8 cellular contexts compared by ENCODE assay signal in genomic region chr22:41285820-41286638, GRCh38. TPM values are rescaled to one million over a fixed set of nuclear protein-coding genes. Genes with fewer than 3 reads are reported as not detected.
DNase-seq lines count a peak whose midpoint lies in the region; ATAC-seq and TF ChIP-seq lines count a peak whose summit lies in the region.

Gene RANGAP1 (minus strand): TSS chr22:41286187. CDS start chr22:41281044, 5,143 bp downstream.

- no peaks in the 10 kb centered on the region for H3K27me3 Mint-ChIP-seq in activated T-helper 17 cell treated with anti-CD3 and anti-CD28 coated beads, Interleukin-2, amount 50 U/mL, for 72 hours
- no peaks in the 10 kb centered on the region for H3K27me3 Mint-ChIP-seq in naive B cell
- no peaks in the 10 kb centered on the region for H3K27me3 Mint-ChIP-seq in stimulated activated memory B cell treated with anti-CD40 and anti-IgM and Interleukin-4, amounts not matched to agents 10 μg/mL and 1 μg/mL and 100 μg/mL, for 72 hours

- TF ChIP-seq CTCF in LNCaP clone FGC (IDR thresholded peaks at IDR 0.05; ENCODE audit: control insufficient read depth, extremely low read depth, insufficient read depth) (no peak), RWPE1 (conservative IDR thresholded peaks at IDR 0.05; ENCODE audit: low read depth) (no peak)

- H3K4me3 ChIP-seq in LNCaP clone FGC (ENCODE audit: low read depth, low read length), result peak within 1 kb of the TSS; percentile 95

- peak; percentile 93 for ATAC-seq in activated T-helper 17 cell treated with anti-CD3 and anti-CD28 coated beads, Interleukin-2, amount 50 U/mL, for 72 hours (replicated peaks)
- ATAC-seq in naive B cell (ENCODE audit: low read depth in 2 of 2), result peak; percentile 87 to 88
- peak; percentile 99 for ATAC-seq in stimulated activated memory B cell treated with anti-CD40 and anti-IgM and Interleukin-4, amounts not matched to agents 10 μg/mL and 1 μg/mL and 100 μg/mL, for 72 hours

- no peaks in the 10 kb centered on the region for H3K9me3 Mint-ChIP-seq in activated T-helper 17 cell treated with anti-CD3 and anti-CD28 coated beads, Interleukin-2, amount 50 U/mL, for 72 hours
- no peaks in the 10 kb centered on the region for H3K9me3 Mint-ChIP-seq in naive B cell
- H3K9me3 Mint-ChIP-seq in stimulated activated memory B cell treated with anti-CD40 and anti-IgM and Interleukin-4, amounts not matched to agents 10 μg/mL and 1 μg/mL and 100 μg/mL, for 72 hours, result no peaks in the 10 kb centered on the region

- peak within 1 kb of the TSS; percentile 93 for H3K27ac ChIP-seq in RWPE1

- DNase-seq in ELF-1 (ENCODE audit: low read depth, low spot score), result peak; percentile 99
- peak; percentile 95 for DNase-seq in GOT3 (lab: John Stamatoyannopoulos, UW)
- DNase-seq in LNCaP clone FGC (ENCODE audit: low read depth), result peak; percentile 97
- DNase-seq in RWPE1 (ENCODE audit: low spot score), result peak; percentile 88
- peak; percentile 97 for DNase-seq in fibroblast of gingiva (ENCODE audit: low read depth)
- peak; percentile 99 for DNase-seq in naive B cell

- peaks cover 15% of the 10 kb centered on the region for H3K4me1 Mint-ChIP-seq in activated T-helper 17 cell treated with anti-CD3 and anti-CD28 coated beads, Interleukin-2, amount 50 U/mL, for 72 hours
- peaks cover 5 to 33% (median 22%) of the 10 kb centered on the region in 3 donors for H3K4me1 Mint-ChIP-seq in naive B cell
- H3K4me1 Mint-ChIP-seq in stimulated activated memory B cell treated with anti-CD40 and anti-IgM and Interleukin-4, amounts not matched to agents 10 μg/mL and 1 μg/mL and 100 μg/mL, for 72 hours, result peaks cover 26% of the 10 kb centered on the region

- CTCF ChIA-PET in RWPE1 (lab: Yijun Ruan, JAX), result interaction anchor here (0.5 kb wide), 1 partner anchor 21 kb away, joined by 4 read pairs; no protein-coding TSS in a partner anchor

- H3K27ac Mint-ChIP-seq in activated T-helper 17 cell treated with anti-CD3 and anti-CD28 coated beads, Interleukin-2, amount 50 U/mL, for 72 hours, result peak within 1 kb of the TSS; percentile 97
- peak within 1 kb of the TSS; percentile 99 to 100 (median 99) for H3K27ac Mint-ChIP-seq in naive B cell
- peak within 1 kb of the TSS; percentile 93 for H3K27ac Mint-ChIP-seq in stimulated activated memory B cell treated with anti-CD40 and anti-IgM and Interleukin-4, amounts not matched to agents 10 μg/mL and 1 μg/mL and 100 μg/mL, for 72 hours

- POLR2A ChIA-PET in RWPE1 (lab: Yijun Ruan, JAX; ENCODE audit: low non-redundant PET), result interaction anchor here (0.5 to 0.6 kb wide), 2 partner anchors 11 to 96 kb away, joined by 4 read pairs; partner anchors contain the start of gene TEF

- H3K4me3 Mint-ChIP-seq in activated T-helper 17 cell treated with anti-CD3 and anti-CD28 coated beads, Interleukin-2, amount 50 U/mL, for 72 hours, result peak within 1 kb of the TSS; percentile 98
- peak within 1 kb of the TSS; percentile 81 to 99 (median 94) for H3K4me3 Mint-ChIP-seq in naive B cell
- H3K4me3 Mint-ChIP-seq in stimulated activated memory B cell treated with anti-CD40 and anti-IgM and Interleukin-4, amounts not matched to agents 10 μg/mL and 1 μg/mL and 100 μg/mL, for 72 hours, result peak within 1 kb of the TSS; percentile 90

- H3K36me3 Mint-ChIP-seq in activated T-helper 17 cell treated with anti-CD3 and anti-CD28 coated beads, Interleukin-2, amount 50 U/mL, for 72 hours (ENCODE audit: low read depth), result peaks cover 43% of the 10 kb centered on the region
- H3K36me3 Mint-ChIP-seq in naive B cell, result peaks cover 4 to 7% of the 10 kb centered on the region in 2 donors
- H3K36me3 Mint-ChIP-seq in stimulated activated memory B cell treated with anti-CD40 and anti-IgM and Interleukin-4, amounts not matched to agents 10 μg/mL and 1 μg/mL and 100 μg/mL, for 72 hours, result peaks cover 20% of the 10 kb centered on the region

RNA-seq across cellular contexts. Expression of gene RANGAP1, which starts in this region (rescaled TPM):
- total RNA-seq in activated T-helper 17 cell treated with anti-CD3 and anti-CD28 coated beads, Interleukin-2, amount 50 U/mL, for 72 hours, result 100 to 1,000 TPM in 1 of 2 donors, 10 to 100 TPM in 1; 81.6 to 166 TPM
- polyA plus RNA-seq in naive B cell (ENCODE audit: low read depth in 6 of 6), result 10 to 100 TPM in 4 of 6 donors, 1 to 10 TPM in 2; 4.2 to 20.8 (median 11.8) TPM

Comparison
In these comparisons a context has a peak if more than half of its experiments do, and no peak if none do; other contexts are left out.
1. Peak in every context shown above with its lines: DNase-seq, ATAC-seq, H3K4me3 ChIP-seq and H3K27ac ChIP-seq.